Comparison of ENCODE assay signal across 19 cellular contexts in genomic region chr13:44417446-44417845, GRCh38. TPM values are rescaled to one million over a fixed set of nuclear protein-coding genes. Genes with fewer than 3 reads are reported as not detected.
A peak's percentile ranks its signal among the peaks of the same experiment; 100 is the strongest.
DNase-seq lines count a peak whose midpoint lies in the region; ATAC-seq and TF ChIP-seq lines count a peak whose summit lies in the region.
"Had no signal": no experiment of that assay in that cellular context is flagged by ENCODE, and none has a peak within 500 bp of the region (broad histone marks: within the 10 kb centered on the region; RNA-seq: fewer than 3 reads in every experiment).

No MANE protein-coding gene starts in this region.

- H3K4me2 ChIP-seq in BLaER1 treated with 17β-estradiol and CSF1 and Interleukin-3, amounts not matched to agents 10 nM and 100 nM, result peak overlapping the region in 7 of 11 experiments; percentile 28 to 68 (median 38); a peak in 9 of 22 replicates
- H3K4me2 ChIP-seq in IMR-90 (ENCODE audit: low read depth, low read length) (no peak overlapping the region), neuronal stem cell (ENCODE audit: insufficient read depth, low read length, poor library complexity, severe bottlenecking) (no peak overlapping the region)

- no peak overlapping the region for H2BK15ac ChIP-seq in IMR-90 (ENCODE audit: low read depth, low read length)
- H2BK15ac ChIP-seq in neuronal stem cell (ENCODE audit: low read length), result no peak overlapping the region

- H3K4me1 Mint-ChIP-seq in endodermal cell, result peaks cover 17% of the 10 kb centered on the region
- no peaks in the 10 kb centered on the region for H3K4me1 Mint-ChIP-seq in CD8-positive, alpha-beta T cell (ENCODE audit: low read depth)

- H2AK5ac ChIP-seq in IMR-90 (ENCODE audit: low read depth, low read length) (no peak overlapping the region), neuronal stem cell (ENCODE audit: low read depth, low read length) (no peak overlapping the region)

- no peak overlapping the region for H4K91ac ChIP-seq in IMR-90 (ENCODE audit: insufficient read depth, low read depth, low read length)
- no peak overlapping the region for H4K91ac ChIP-seq in neuronal stem cell (ENCODE audit: low read depth, low read length, poor library complexity)

- H2BK120ac ChIP-seq in IMR-90 (ENCODE audit: low read depth, low read length), result no peak overlapping the region
- no peak overlapping the region for H2BK120ac ChIP-seq in neuronal stem cell (ENCODE audit: low read depth, low read length)

- no peak for ATAC-seq in IMR-90 (ENCODE audit: low read depth)
- no peak for ATAC-seq in CD8-positive, alpha-beta T cell

- no peaks in the 10 kb centered on the region for H3K36me3 ChIP-seq in BLaER1 treated with 17β-estradiol and CSF1 and Interleukin-3, amounts not matched to agents 10 nM and 100 nM
- no peaks in the 10 kb centered on the region for H3K36me3 ChIP-seq in IMR-90 (ENCODE audit: control insufficient read depth, insufficient read depth, low read length)
- no peaks in the 10 kb centered on the region for H3K36me3 ChIP-seq in endodermal cell (ENCODE audit: control insufficient read depth, insufficient read depth, low read length)
- H3K36me3 ChIP-seq in neuronal stem cell (replicated peaks in 1 of 2; ENCODE audit: control insufficient read depth in 2 of 2, insufficient read depth in 2 of 2, low read length in 2 of 2), result no peaks in the 10 kb centered on the region
- no peaks in the 10 kb centered on the region for H3K36me3 ChIP-seq in CD8-positive, alpha-beta T cell (ENCODE audit: insufficient read depth, low read length)
- H3K36me3 ChIP-seq: HAP-1 had no signal

- H2BK20ac ChIP-seq in IMR-90 (ENCODE audit: low read depth, low read length), result no peak overlapping the region

- H3K4ac ChIP-seq in IMR-90 (ENCODE audit: low read depth, low read length), result no peak overlapping the region
- no peak overlapping the region for H3K4ac ChIP-seq in neuronal stem cell (ENCODE audit: low read length)

- no peak overlapping the region for H3K9ac ChIP-seq in BLaER1 treated with 17β-estradiol and CSF1 and Interleukin-3, amounts not matched to agents 10 nM and 100 nM
- H3K9ac ChIP-seq in IMR-90 (ENCODE audit: low read depth, low read length) (no peak overlapping the region), endodermal cell (ENCODE audit: extremely low read depth, low read length, poor library complexity, severe bottlenecking) (no peak overlapping the region), neuronal stem cell (ENCODE audit: low read depth, low read length, poor library complexity) (no peak overlapping the region)

- H2AK9ac ChIP-seq in IMR-90 (replicated peaks; ENCODE audit: low read depth, low read length, poor library complexity), result no peak overlapping the region

- in situ Hi-C loops in IMR-90 (cut with MboI; ENCODE audit: low sequenced_read_pairs), result no loop called here

- no peak overlapping the region for H4K5ac ChIP-seq in IMR-90 (ENCODE audit: low read depth, low read length)

- no peak for DNase-seq in IMR-90
- DNase-seq in endodermal cell, result peak; percentile 53
- no peak for DNase-seq in neuronal stem cell (ENCODE audit: low spot score)
- no peak for DNase-seq in activated T-cell treated with anti-CD3 and anti-CD28 coated beads for 4 hours
- DNase-seq in HEK293T (ENCODE audit: extremely low spot score), result no peak
- DNase-seq in CD8-positive, alpha-beta T cell, result no peak
- DNase-seq: DMS79 treated with DMSO at 0.1 percent for 48 hours, NCI-H1092, NCI-H146, NCI-H2029 treated with DMSO at 0.1 percent for 48 hours, NCI-H446 treated with DMSO at 0.1 percent for 48 hours, NCI-H69, OCI-M1, SHP77 had no signal

- H4K8ac ChIP-seq in IMR-90 (ENCODE audit: low read depth in 2 of 2, low read length in 2 of 2), result no peak overlapping the region
- no peak overlapping the region for H4K8ac ChIP-seq in neuronal stem cell (ENCODE audit: low read depth, low read length)

- no TSS peak for BruUV-seq in IMR-90 (replicated peaks; lab: Mats Ljungman, UMichigan)

- peaks cover 23 to 35% (median 31%) of the 10 kb centered on the region in 10 experiments for H3K4me1 ChIP-seq in BLaER1 treated with 17β-estradiol and CSF1 and Interleukin-3, amounts not matched to agents 10 nM and 100 nM
- H3K4me1 ChIP-seq in IMR-90 (ENCODE audit: control insufficient read depth, insufficient read depth, low read length) (peaks cover 7% of the 10 kb centered on the region), endodermal cell (ENCODE audit: control insufficient read depth, insufficient read depth, low read length) (no peaks in the 10 kb centered on the region), neuronal stem cell (ENCODE audit: control insufficient read depth in 2 of 2, insufficient read depth in 1 of 2, low read depth in 1 of 2, low read length in 2 of 2) (peaks cover 12 to 17% of the 10 kb centered on the region in 2 donors)
- H3K4me1 ChIP-seq in CD8-positive, alpha-beta T cell (ENCODE audit: insufficient read depth, low read length), result no peaks in the 10 kb centered on the region
- H3K4me1 ChIP-seq: HAP-1 had no signal

- H3K79me1 ChIP-seq in IMR-90 (ENCODE audit: low read depth in 1 of 2, low read length in 2 of 2), result no peaks in the 10 kb centered on the region
- no peaks in the 10 kb centered on the region for H3K79me1 ChIP-seq in neuronal stem cell (ENCODE audit: low read depth, low read length)

- H3K4me3 Mint-ChIP-seq in endodermal cell, result no peak overlapping the region
- H3K4me3 Mint-ChIP-seq in CD8-positive, alpha-beta T cell, result no peak overlapping the region

- WGBS in IMR-90 (ENCODE audit: extremely low coverage in 2 of 2, insufficient read length in 1 of 2), 2 experiments, result no CpG with 5 or more reads among the region's 8 CpGs
- WGBS in endodermal cell (ENCODE audit: insufficient coverage in 1 of 2, insufficient read length in 1 of 2), 2 experiments, result 59 to 88% methylated on average over 4 to 8 of the region's 8 CpGs
- WGBS in neuronal stem cell (ENCODE audit: extremely low coverage in 2 of 2, insufficient read length in 2 of 2, insufficient replicate concordance in 1 of 2), 2 donors, result no CpG with 5 or more reads among the region's 8 CpGs

- TF ChIP-seq CTCF in IMR-90 (conservative IDR thresholded peaks at IDR 0.05; ENCODE audit: low read depth, low read length), result no peak
- no peak for TF ChIP-seq CTCF in endodermal cell (conservative IDR thresholded peaks at IDR 0.05)
- no peak for TF ChIP-seq CTCF in CD8-positive, alpha-beta T cell (IDR thresholded peaks at IDR 0.05)

- intact Hi-C loops in IMR-90 (cut with micrococcal nuclease), result no loop called here
- intact Hi-C loops in CD8-positive, alpha-beta T cell (cut with DNase I, micrococcal nuclease), result no loop called here

- no peak overlapping the region for H2BK12ac ChIP-seq in neuronal stem cell (ENCODE audit: low read length)

- no peaks in the 10 kb centered on the region for H3K36me3 Mint-ChIP-seq in endodermal cell (ENCODE audit: low read depth)
- no peaks in the 10 kb centered on the region for H3K36me3 Mint-ChIP-seq in CD8-positive, alpha-beta T cell

- H3K27me3 ChIP-seq in BLaER1 treated with 17β-estradiol and CSF1 and Interleukin-3, amounts not matched to agents 10 nM and 100 nM, result no peaks in the 10 kb centered on the region
- H3K27me3 ChIP-seq in IMR-90 (ENCODE audit: control insufficient read depth, insufficient read depth, low read length), result peaks cover 6% of the 10 kb centered on the region; the same call in 1 of the 2 replicates
- H3K27me3 ChIP-seq in endodermal cell (ENCODE audit: control insufficient read depth, insufficient read depth, low read length, poor library complexity, severe bottlenecking), result no peaks in the 10 kb centered on the region
- H3K27me3 ChIP-seq in neuronal stem cell (ENCODE audit: control insufficient read depth in 3 of 3, insufficient read depth in 3 of 3, low read depth in 1 of 3, low read length in 3 of 3), result no peaks in the 10 kb centered on the region
- no peaks in the 10 kb centered on the region for H3K27me3 ChIP-seq in CD8-positive, alpha-beta T cell (ENCODE audit: insufficient read depth, low read length)

- CTCF ChIA-PET in IMR-90 (lab: Yijun Ruan, JAX), result no interaction called here
- CTCF ChIA-PET in HEK293T (lab: Yijun Ruan, JAX), result no interaction called here
- CTCF ChIA-PET in CD8-positive, alpha-beta T cell (lab: Charles Lee), result no interaction called here

- H2AFZ ChIP-seq in IMR-90 (replicated peaks; ENCODE audit: low read length, poor library complexity) (peak overlapping the region; percentile 60), neuronal stem cell (ENCODE audit: low read length) (peak overlapping the region; percentile 48)

- TF ChIP-seq RAD21 in IMR-90 (IDR thresholded peaks at IDR 0.05; ENCODE audit: low read length), result no peak

- H3K27me3 Mint-ChIP-seq in endodermal cell (ENCODE audit: insufficient read depth), result peaks cover 16% of the 10 kb centered on the region
- H3K27me3 Mint-ChIP-seq in CD8-positive, alpha-beta T cell (ENCODE audit: low read depth), result peaks cover under 1% of the 10 kb centered on the region

- no peak overlapping the region for H3K18ac ChIP-seq in IMR-90 (ENCODE audit: low read depth, low read length)
- peak overlapping the region; percentile 88 for H3K18ac ChIP-seq in neuronal stem cell (ENCODE audit: low read length)

- no peak for TF ChIP-seq POLR2A in IMR-90 (IDR thresholded peaks at IDR 0.05; ENCODE audit: low read depth, low read length)

- peaks cover 10% of the 10 kb centered on the region for H3K9me3 Mint-ChIP-seq in endodermal cell
- H3K9me3 Mint-ChIP-seq in CD8-positive, alpha-beta T cell, result no peaks in the 10 kb centered on the region

- H3K9me3 ChIP-seq in BLaER1 treated with 17β-estradiol and CSF1 and Interleukin-3, amounts not matched to agents 10 nM and 100 nM (replicated peaks in 1 of 11), result peaks cover 0 to 22% (median 9%) of the 10 kb centered on the region in 11 experiments; a peak in 15 of 22 replicates
- H3K9me3 ChIP-seq in IMR-90 (ENCODE audit: control insufficient read depth, insufficient read depth, low read length) (no peaks in the 10 kb centered on the region; the same call in 1 of the 2 replicates), endodermal cell (ENCODE audit: control insufficient read depth, low read length) (no peaks in the 10 kb centered on the region), neuronal stem cell (replicated peaks in 1 of 2; ENCODE audit: control insufficient read depth in 2 of 2, insufficient read depth in 1 of 2, low read depth in 1 of 2, low read length in 2 of 2) (no peaks in the 10 kb centered on the region)
- no peaks in the 10 kb centered on the region for H3K9me3 ChIP-seq in CD8-positive, alpha-beta T cell (ENCODE audit: low read length)
- H3K9me3 ChIP-seq: HAP-1 had no signal

- no peak overlapping the region for H3K27ac ChIP-seq in BLaER1 treated with 17β-estradiol and CSF1 and Interleukin-3, amounts not matched to agents 10 nM and 100 nM
- H3K27ac ChIP-seq in IMR-90 (ENCODE audit: insufficient read depth, low read length) (no peak overlapping the region), endodermal cell (ENCODE audit: low read depth, low read length) (no peak overlapping the region), neuronal stem cell (replicated peaks; ENCODE audit: low read length) (no peak overlapping the region)
- H3K27ac ChIP-seq in CD8-positive, alpha-beta T cell (ENCODE audit: low read depth, low read length), result no peak overlapping the region
- H3K27ac ChIP-seq: C4-2B, SK-N-MC had no signal

- H3K4me3 ChIP-seq in BLaER1 treated with 17β-estradiol and CSF1 and Interleukin-3, amounts not matched to agents 10 nM and 100 nM, result no peak overlapping the region
- H3K4me3 ChIP-seq in IMR-90 (ENCODE audit: insufficient read depth, low read depth, low read length) (no peak overlapping the region), endodermal cell (ENCODE audit: low read length) (no peak overlapping the region), neuronal stem cell (ENCODE audit: low read length in 2 of 2) (no peak overlapping the region)
- H3K4me3 ChIP-seq in CD8-positive, alpha-beta T cell (ENCODE audit: low read depth, low read length), result no peak overlapping the region
- H3K4me3 ChIP-seq: HAP-1, SK-N-MC had no signal

- POLR2A ChIA-PET in IMR-90 (lab: Charles Lee; ENCODE audit: unreplicated experiment) (no interaction called here), HEK293T (lab: Yijun Ruan, JAX) (interaction anchor here (1.4 kb wide), 1 partner anchor 18 kb away, joined by 5 read pairs; no protein-coding TSS in a partner anchor)
- POLR2A ChIA-PET in CD8-positive, alpha-beta T cell (lab: Charles Lee), result no interaction called here

- H3K14ac ChIP-seq in IMR-90 (replicated peaks; ENCODE audit: low read depth, low read length), result no peak overlapping the region
- H3K14ac ChIP-seq in neuronal stem cell (ENCODE audit: low read length), result no peak overlapping the region

- H3K23ac ChIP-seq in IMR-90 (ENCODE audit: low read depth, low read length) (no peak overlapping the region), neuronal stem cell (ENCODE audit: low read depth, low read length, poor library complexity) (no peak overlapping the region)

- H3K56ac ChIP-seq in IMR-90 (ENCODE audit: extremely low read depth, insufficient read depth, low read length), result no peak overlapping the region

- no peaks in the 10 kb centered on the region for H3K9me1 ChIP-seq in IMR-90 (ENCODE audit: insufficient read depth, low read length)

- no peak overlapping the region for H2BK5ac ChIP-seq in IMR-90 (ENCODE audit: low read depth, low read length, poor library complexity, severe bottlenecking)
- no peak overlapping the region for H2BK5ac ChIP-seq in neuronal stem cell (ENCODE audit: low read length)

- no peak overlapping the region for H3K27ac Mint-ChIP-seq in endodermal cell
- H3K27ac Mint-ChIP-seq in CD8-positive, alpha-beta T cell, result no peak overlapping the region

- dilution Hi-C loops in IMR-90 (cut with HindIII; ENCODE audit: low sequenced_read_pairs, unreplicated experiment), result no loop called here

- no peaks in the 10 kb centered on the region for H4K20me1 ChIP-seq in BLaER1 treated with 17β-estradiol and CSF1 and Interleukin-3, amounts not matched to agents 10 nM and 100 nM
- no peaks in the 10 kb centered on the region for H4K20me1 ChIP-seq in IMR-90 (ENCODE audit: insufficient read depth, low read length)

RNA-seq across cellular contexts. Expression of gene SERP2, which starts 43.8 kb away (rescaled TPM):
- 0.54 and 0.56 TPM in 2 replicates for total RNA-seq in IMR-90 (2012; rRNA removed)
- polyA plus RNA-seq in IMR-90 (2012; rRNA removed), result 1.3 and 1.4 TPM in 2 replicates
- 0.77 and 1.6 TPM in 2 replicates for polyA plus RNA-seq in IMR-90 (2012; cell fraction: cytosol; rRNA removed)
- 0.96 and 2.3 TPM in 2 replicates for polyA plus RNA-seq in IMR-90 (2012; cell fraction: nucleus; rRNA removed; ENCODE audit: low replicate concordance)
- total RNA-seq in endodermal cell, result 1 to 10 TPM; 2.9 to 3.5 TPM
- polyA plus RNA-seq in endodermal cell (2013, experiment 1 of 2), result 7.0 TPM
- polyA plus RNA-seq in endodermal cell (2013, experiment 2 of 2), result 5.7 TPM
- 5.6 TPM for polyA plus RNA-seq in neuronal stem cell (2013, experiment 1 of 2)
- 5.1 TPM for polyA plus RNA-seq in neuronal stem cell (2013, experiment 2 of 2)
- total RNA-seq in CD8-positive, alpha-beta T cell, result not detected
- total RNA-seq: MCF 10A had no signal

Comparison
In these comparisons a context has a peak if more than half of its experiments do, and no peak if none do; other contexts are left out.
1. H3K4me2 ChIP-seq: peak in BLaER1 treated with 17β-estradiol and CSF1 and Interleukin-3, amounts not matched to agents 10 nM and 100 nM (7 of 11); none in IMR-90 (single experiment) and neuronal stem cell (single experiment).